Comparison of ENCODE assay signal across 17 cellular contexts in genomic region chr12:1883513-1883912, GRCh38. TPM values are rescaled to one million over a fixed set of nuclear protein-coding genes. Genes with fewer than 3 reads are reported as not detected.
DNase-seq lines count a peak whose midpoint lies in the region; ATAC-seq, FAIRE-seq and TF ChIP-seq lines count a peak whose summit lies in the region.
"Had no signal": no experiment of that assay in that cellular context is flagged by ENCODE, and none has a peak within 500 bp of the region (broad histone marks: within the 10 kb centered on the region; RNA-seq: fewer than 3 reads in every experiment).

No MANE protein-coding gene starts in this region.

- no peak for TF ChIP-seq CTCF in kidney (IDR thresholded peaks at IDR 0.05; ENCODE audit: borderline replicate concordance, extremely low read depth, insufficient read depth)

- no peak for DNase-seq in activated CD4-positive, alpha-beta T cell treated with anti-CD3 and anti-CD28 coated beads for 36 hours
- no peak for DNase-seq in activated CD4-positive, alpha-beta T cell treated with anti-CD3 and anti-CD28 coated beads, Interleukin-2, amount 50 U/mL, for 1 hour
- DNase-seq in T-helper 17 cell (no peak), kidney (peak; percentile 39), retina (no peak), iPS-NIHi7 (ENCODE audit: extremely low spot score) (no peak)
- peak in 1 of 2 donors; percentile 28 for DNase-seq in stimulated activated effector memory CD8-positive, alpha-beta T cell treated with anti-CD3 and anti-CD28 coated beads, Interleukin-12 subunit alpha, Interleukin-12 subunit beta, amount 100 ng/mL, for 72 hours (ENCODE audit: low spot score in 2 of 2)
- DNase-seq: AML-193; CD8-positive, alpha-beta memory T cell; DND-41; GDM1; GM23248 had no signal

- H3K4me1 ChIP-seq in kidney (ENCODE audit: control insufficient read depth in 1 of 2, insufficient read depth in 1 of 2, low read depth in 1 of 2, low read length in 2 of 2) = no peaks in the 10 kb centered on the region
- H3K4me1 ChIP-seq: BLaER1 had no signal

- intact Hi-C loops in activated CD4-positive, alpha-beta T cell treated with anti-CD3 and anti-CD28 coated beads for 36 hours (cut with DNase I, micrococcal nuclease) = no loop called here
- intact Hi-C loops in kidney (cut with DNase I) = no loop called here

- no peak overlapping the region for H3K4me3 Mint-ChIP-seq in activated CD4-positive, alpha-beta T cell treated with anti-CD3 and anti-CD28 coated beads for 36 hours
- no peak overlapping the region for H3K4me3 Mint-ChIP-seq in T-helper 17 cell
- H3K4me3 Mint-ChIP-seq in stimulated activated effector memory CD8-positive, alpha-beta T cell treated with anti-CD3 and anti-CD28 coated beads, Interleukin-12 subunit alpha, Interleukin-12 subunit beta, amount 100 ng/mL, for 72 hours = no peak overlapping the region
- H3K4me3 Mint-ChIP-seq: CD8-positive, alpha-beta memory T cell had no signal

- H3K27ac Mint-ChIP-seq in activated CD4-positive, alpha-beta T cell treated with anti-CD3 and anti-CD28 coated beads for 36 hours = peak overlapping the region; percentile 27
- H3K27ac Mint-ChIP-seq in T-helper 17 cell = peak overlapping the region; percentile 60
- peak overlapping the region; percentile 42 for H3K27ac Mint-ChIP-seq in stimulated activated effector memory CD8-positive, alpha-beta T cell treated with anti-CD3 and anti-CD28 coated beads, Interleukin-12 subunit alpha, Interleukin-12 subunit beta, amount 100 ng/mL, for 72 hours
- H3K27ac Mint-ChIP-seq: CD8-positive, alpha-beta memory T cell had no signal

- H3K36me3 Mint-ChIP-seq in activated CD4-positive, alpha-beta T cell treated with anti-CD3 and anti-CD28 coated beads for 36 hours (ENCODE audit: low read depth) = no peaks in the 10 kb centered on the region
- peaks cover 3% of the 10 kb centered on the region for H3K36me3 Mint-ChIP-seq in T-helper 17 cell (ENCODE audit: low read depth)
- no peaks in the 10 kb centered on the region for H3K36me3 Mint-ChIP-seq in stimulated activated effector memory CD8-positive, alpha-beta T cell treated with anti-CD3 and anti-CD28 coated beads, Interleukin-12 subunit alpha, Interleukin-12 subunit beta, amount 100 ng/mL, for 72 hours

- POLR2A ChIA-PET in activated CD4-positive, alpha-beta T cell treated with anti-CD3 and anti-CD28 coated beads for 36 hours (lab: Charles Lee) = no interaction called here

- no peaks in the 10 kb centered on the region for H3K9me3 Mint-ChIP-seq in activated CD4-positive, alpha-beta T cell treated with anti-CD3 and anti-CD28 coated beads for 36 hours (ENCODE audit: low read depth)
- H3K9me3 Mint-ChIP-seq in stimulated activated effector memory CD8-positive, alpha-beta T cell treated with anti-CD3 and anti-CD28 coated beads, Interleukin-12 subunit alpha, Interleukin-12 subunit beta, amount 100 ng/mL, for 72 hours = peaks cover 3% of the 10 kb centered on the region

- ATAC-seq in activated CD4-positive, alpha-beta T cell treated with anti-CD3 and anti-CD28 coated beads for 36 hours = no peak
- no peak for ATAC-seq in T-helper 17 cell
- ATAC-seq in stimulated activated effector memory CD8-positive, alpha-beta T cell treated with anti-CD3 and anti-CD28 coated beads, Interleukin-12 subunit alpha, Interleukin-12 subunit beta, amount 100 ng/mL, for 72 hours = no peak
- ATAC-seq in GM19324 (IDR thresholded peaks at IDR 0.05; ENCODE audit: low FRiP score, unreplicated experiment) = no peak

- H3K4me1 Mint-ChIP-seq in activated CD4-positive, alpha-beta T cell treated with anti-CD3 and anti-CD28 coated beads for 36 hours = no peaks in the 10 kb centered on the region
- peaks cover 2% of the 10 kb centered on the region for H3K4me1 Mint-ChIP-seq in T-helper 17 cell
- H3K4me1 Mint-ChIP-seq in stimulated activated effector memory CD8-positive, alpha-beta T cell treated with anti-CD3 and anti-CD28 coated beads, Interleukin-12 subunit alpha, Interleukin-12 subunit beta, amount 100 ng/mL, for 72 hours = no peaks in the 10 kb centered on the region
- H3K4me1 Mint-ChIP-seq: CD8-positive, alpha-beta memory T cell had no signal

- H3K27ac ChIP-seq in kidney (ENCODE audit: low read depth in 2 of 2, low read length in 2 of 2) = no peak overlapping the region
- H3K27ac ChIP-seq: 22Rv1, BLaER1, GM23248 had no signal

- H3K9ac ChIP-seq in kidney (ENCODE audit: low read length in 2 of 2) = no peak overlapping the region
- H3K9ac ChIP-seq: BLaER1, GM23248 had no signal

- H3K36me3 ChIP-seq in kidney (ENCODE audit: control insufficient read depth in 1 of 2, insufficient read depth in 2 of 2, low read length in 2 of 2) = no peaks in the 10 kb centered on the region

- H3K9me3 ChIP-seq in T-helper 17 cell (ENCODE audit: control insufficient read depth, low read length, poor library complexity, severe bottlenecking) (no peaks in the 10 kb centered on the region), kidney (ENCODE audit: control insufficient read depth in 1 of 2, low read length in 2 of 2) (no peaks in the 10 kb centered on the region)
- H3K9me3 ChIP-seq: Caco-2 had no signal

- H3K27me3 Mint-ChIP-seq in activated CD4-positive, alpha-beta T cell treated with anti-CD3 and anti-CD28 coated beads for 36 hours = peaks cover 8% of the 10 kb centered on the region
- peaks cover 47% of the 10 kb centered on the region for H3K27me3 Mint-ChIP-seq in T-helper 17 cell

- CTCF ChIA-PET in activated CD4-positive, alpha-beta T cell treated with anti-CD3 and anti-CD28 coated beads for 36 hours (lab: Charles Lee) = no interaction called here

- FAIRE-seq in kidney (lab: Jason Lieb, UNC) = no peak
- FAIRE-seq: H54 had no signal

- no peak overlapping the region for H3K4me3 ChIP-seq in kidney (ENCODE audit: low read length in 2 of 2)
- H3K4me3 ChIP-seq: BLaER1, GM23248 had no signal

RNA-seq across cellular contexts. Expression of gene CACNA2D4, which starts 34.9 kb away (rescaled TPM):
- total RNA-seq in activated CD4-positive, alpha-beta T cell treated with anti-CD3 and anti-CD28 coated beads for 36 hours = 1 to 10 TPM; 5.5 to 7.2 TPM
- total RNA-seq in T-helper 17 cell = 10 to 100 TPM; 18.1 to 25.2 TPM
- total RNA-seq in kidney = 7.3 TPM
- 2.5 TPM for polyA plus RNA-seq in kidney (ENCODE audit: insufficient read depth, low read depth, low replicate concordance)
- total RNA-seq: GM23248 had no signal
